ENCODE assay signal across 13 cellular contexts in genomic region chr9:83698976-83699585, GRCh38. TPM values are rescaled to one million over a fixed set of nuclear protein-coding genes. Genes with fewer than 3 reads are reported as not detected.
DNase-seq lines count a peak whose midpoint lies in the region; ATAC-seq, FAIRE-seq and TF ChIP-seq lines count a peak whose summit lies in the region.
"Had no signal": no experiment of that assay in that cellular context is flagged by ENCODE, and none has a peak within 500 bp of the region (broad histone marks: within the 10 kb centered on the region; RNA-seq: fewer than 3 reads in every experiment).

No MANE protein-coding gene starts in this region.

- peaks cover 97% of the 10 kb centered on the region for H4K20me1 ChIP-seq in astrocyte (ENCODE audit: insufficient read depth, low read length)
- peaks cover 79% of the 10 kb centered on the region for H4K20me1 ChIP-seq in osteoblast (ENCODE audit: insufficient read depth, low read length)

- H3K79me2 ChIP-seq in astrocyte (ENCODE audit: insufficient read depth, low read length) (peaks cover 100% of the 10 kb centered on the region), osteoblast (ENCODE audit: insufficient read depth, low read length) (peaks cover 100% of the 10 kb centered on the region)

- H3K4me3 ChIP-seq in astrocyte (ENCODE audit: insufficient read depth, low read depth, low read length) (no peak overlapping the region), osteoblast (ENCODE audit: insufficient read depth, low read length) (no peak overlapping the region)
- H3K4me3 ChIP-seq: colonic mucosa had no signal

- peaks cover 12% of the 10 kb centered on the region for H3K4me1 Mint-ChIP-seq in astrocyte (ENCODE audit: low read depth, unreplicated experiment)

- H3K27ac Mint-ChIP-seq in astrocyte (ENCODE audit: unreplicated experiment): no peak overlapping the region

- no peaks in the 10 kb centered on the region for H3K9me3 Mint-ChIP-seq in astrocyte (ENCODE audit: unreplicated experiment)
- H3K9me3 Mint-ChIP-seq: naive B cell had no signal

- H3K36me3 ChIP-seq in astrocyte (ENCODE audit: insufficient read depth, low read length): no peaks in the 10 kb centered on the region
- H3K36me3 ChIP-seq in osteoblast (ENCODE audit: insufficient read depth, low read length): no peaks in the 10 kb centered on the region
- H3K36me3 ChIP-seq: colonic mucosa had no signal

- no peaks in the 10 kb centered on the region for H3K27me3 Mint-ChIP-seq in astrocyte (ENCODE audit: low read depth, unreplicated experiment)
- H3K27me3 Mint-ChIP-seq: naive B cell had no signal

- H3K9ac ChIP-seq in astrocyte (ENCODE audit: low read length): no peak overlapping the region

- no peak for TF ChIP-seq POLR2A in GM12891 (IDR thresholded peaks at IDR 0.05; ENCODE audit: low read depth, low read length)

- no peaks in the 10 kb centered on the region for H3K9me3 ChIP-seq in astrocyte (ENCODE audit: insufficient read depth, low read depth, low read length)
- H3K9me3 ChIP-seq in osteoblast (ENCODE audit: low read depth, low read length): no peaks in the 10 kb centered on the region
- H3K9me3 ChIP-seq: colonic mucosa had no signal

- H3K4me2 ChIP-seq in astrocyte (ENCODE audit: low read length) (no peak overlapping the region), osteoblast (ENCODE audit: insufficient read depth, low read length) (no peak overlapping the region)

- peaks cover 11% of the 10 kb centered on the region for H3K4me1 ChIP-seq in astrocyte (ENCODE audit: insufficient read depth, low read length)
- peaks cover 5% of the 10 kb centered on the region for H3K4me1 ChIP-seq in osteoblast (ENCODE audit: insufficient read depth, low read length)

- H2AFZ ChIP-seq in astrocyte (ENCODE audit: low read depth, low read length): no peak overlapping the region
- no peak overlapping the region for H2AFZ ChIP-seq in osteoblast (ENCODE audit: low read length)

- H3K36me3 Mint-ChIP-seq in astrocyte (ENCODE audit: low read depth, unreplicated experiment): no peaks in the 10 kb centered on the region
- H3K36me3 Mint-ChIP-seq: naive B cell had no signal

- H3K4me3 Mint-ChIP-seq in astrocyte (ENCODE audit: unreplicated experiment): no peak overlapping the region

- H3K27me3 ChIP-seq in astrocyte (ENCODE audit: insufficient read depth, low read length): no peaks in the 10 kb centered on the region
- H3K27me3 ChIP-seq in osteoblast (ENCODE audit: insufficient read depth, low read length): no peaks in the 10 kb centered on the region
- H3K27me3 ChIP-seq: colonic mucosa had no signal

- no peak for DNase-seq in GM12891 (ENCODE audit: insufficient read length, low spot score)
- peak; percentile 7 for DNase-seq in astrocyte (ENCODE audit: low read depth)
- DNase-seq in osteoblast (ENCODE audit: insufficient read length, low spot score, missing footprints): no peak
- DNase-seq in D721Med (ENCODE audit: insufficient read length, low spot score): no peak
- DNase-seq: colonic mucosa, DMS153, naive B cell, NCI-H2081, T-helper 9 cell had no signal

- H3K27ac ChIP-seq in astrocyte (ENCODE audit: low read depth, low read length) (no peak overlapping the region), osteoblast (ENCODE audit: low read depth, low read length) (no peak overlapping the region)
- H3K27ac ChIP-seq: colonic mucosa had no signal

- no peak for TF ChIP-seq CTCF in astrocyte (IDR thresholded peaks at IDR 0.05; ENCODE audit: insufficient read depth, low read depth, low read length)
- no peak for TF ChIP-seq CTCF in osteoblast (IDR thresholded peaks at IDR 0.05; ENCODE audit: extremely low read depth, low read depth, low read length)
- no peak for TF ChIP-seq CTCF in D721Med (IDR thresholded peaks at IDR 0.05; ENCODE audit: insufficient read depth, missing control alignments)

- peak; percentile 60 for FAIRE-seq in GM12891 (lab: Jason Lieb, UNC)
- FAIRE-seq in astrocyte (lab: Jason Lieb, UNC): no peak
- no peak for FAIRE-seq in D721Med (lab: Jason Lieb, UNC)
- FAIRE-seq: urothelium cell line had no signal

- ATAC-seq in GM19043 (IDR thresholded peaks at IDR 0.05; ENCODE audit: low read depth, unreplicated experiment) (peak; percentile 46), HG02973 (IDR thresholded peaks at IDR 0.05; ENCODE audit: unreplicated experiment) (peak; percentile 44), GM18519 (IDR thresholded peaks at IDR 0.05; ENCODE audit: low FRiP score, unreplicated experiment) (no peak)

TF ChIP-seq in GM12891, 5 proteins besides CTCF, POLR2A, EP300 and RAD21:
- TF ChIP-seq SPI1 (IDR thresholded peaks at IDR 0.05; ENCODE audit: low read depth, low read length): no peak
- no peak for TF ChIP-seq PAX5 (IDR thresholded peaks at IDR 0.05; ENCODE audit: insufficient read depth, low read length, severe bottlenecking)
- no peak for TF ChIP-seq TAF1 (IDR thresholded peaks at IDR 0.05; ENCODE audit: low read depth, low read length)
- no peak for TF ChIP-seq POU2F2 (IDR thresholded peaks at IDR 0.05; ENCODE audit: low read depth, low read length)
- TF ChIP-seq POLR2AphosphoS5 (IDR thresholded peaks at IDR 0.05; ENCODE audit: low read depth, low read length): no peak

RNA-seq across cellular contexts. Expression of gene UBQLN1, which starts 8.7 kb away (rescaled TPM):
- 27.5 TPM for polyA plus RNA-seq in GM12891 (2012; ENCODE audit: low read depth, missing spikeins)
- 99.3 and 102 TPM in 2 replicates for total RNA-seq in astrocyte
- total RNA-seq in osteoblast: 114 and 117 TPM in 2 replicates
